ENCODE assay signal across 21 cellular contexts in genomic region chr5:140270008-140270407, GRCh38. TPM values are rescaled to one million over a fixed set of nuclear protein-coding genes. Genes with fewer than 3 reads are reported as not detected.
DNase-seq lines count a peak whose midpoint lies in the region; ATAC-seq, FAIRE-seq and TF ChIP-seq lines count a peak whose summit lies in the region.
"Had no signal": no experiment of that assay in that cellular context is flagged by ENCODE, and none has a peak within 500 bp of the region (broad histone marks: within the 10 kb centered on the region; RNA-seq: fewer than 3 reads in every experiment).

No MANE protein-coding gene starts in this region.

- no peak overlapping the region for H3K9ac ChIP-seq in colonic mucosa (ENCODE audit: low read depth in 2 of 2, low read length in 2 of 2)
- H3K9ac ChIP-seq: BLaER1, GM23248 had no signal

- peak overlapping the region; percentile 17 for H3K27ac ChIP-seq in colonic mucosa
- H3K27ac ChIP-seq: 22Rv1, BLaER1, C4-2B, GM23248 had no signal

- TF ChIP-seq CTCF in D721Med (IDR thresholded peaks at IDR 0.05; ENCODE audit: insufficient read depth, missing control alignments) = no peak
- TF ChIP-seq CTCF in colonic mucosa (IDR thresholded peaks at IDR 0.05) = no peak
- TF ChIP-seq CTCF in mucosa of descending colon (IDR thresholded peaks at IDR 0.05) = no peak
- no peak for TF ChIP-seq CTCF in type B pancreatic cell (conservative IDR thresholded peaks at IDR 0.05)

- FAIRE-seq in D721Med (lab: Jason Lieb, UNC) = peak; percentile 25
- FAIRE-seq: A204.1, GM12892, H1 had no signal

- DNase-seq in D721Med (ENCODE audit: insufficient read length, low spot score) = no peak
- DNase-seq in colonic mucosa = no peak
- DNase-seq in mucosa of descending colon = peak in 1 of 3 donors; percentile 41
- no peak for DNase-seq in type B pancreatic cell (ENCODE audit: extremely low spot score, unreplicated experiment)
- no peak for DNase-seq in NK-92 (lab: John Stamatoyannopoulos, UW; ENCODE audit: unreplicated experiment)
- no peak for DNase-seq in GDM1 (lab: John Stamatoyannopoulos, UW)
- DNase-seq: CD4-positive, CD25-positive, alpha-beta regulatory T cell; CD8-positive, alpha-beta T cell; DMS53; DMS79 treated with DMSO at 0.1 percent for 48 hours; GM23248; H7 had no signal

- H3K4me1 ChIP-seq in colonic mucosa = no peaks in the 10 kb centered on the region
- peaks cover 12% of the 10 kb centered on the region for H3K4me1 ChIP-seq in mucosa of descending colon (ENCODE audit: low read depth)

- H3K27me3 Mint-ChIP-seq in type B pancreatic cell = no peaks in the 10 kb centered on the region
- H3K27me3 Mint-ChIP-seq: B cell; CD4-positive, CD25-positive, alpha-beta regulatory T cell had no signal

- intact Hi-C loops in colonic mucosa (cut with DNase I) (no loop called here), mucosa of descending colon (cut with DNase I, micrococcal nuclease) (no loop called here)

- H3K9me3 Mint-ChIP-seq in type B pancreatic cell = no peaks in the 10 kb centered on the region
- H3K9me3 Mint-ChIP-seq: CD4-positive, CD25-positive, alpha-beta regulatory T cell; CD8-positive, alpha-beta T cell had no signal

- H3K4me3 ChIP-seq in colonic mucosa (no peak overlapping the region), mucosa of descending colon (no peak overlapping the region)
- H3K4me3 ChIP-seq: BLaER1, GM23248 had no signal

- H3K9me3 ChIP-seq in colonic mucosa (no peaks in the 10 kb centered on the region), mucosa of descending colon (no peaks in the 10 kb centered on the region)
- H3K9me3 ChIP-seq: BLaER1 had no signal

- no peaks in the 10 kb centered on the region for H3K27me3 ChIP-seq in colonic mucosa
- H3K27me3 ChIP-seq: BLaER1 had no signal

- peaks cover 23% of the 10 kb centered on the region for H3K36me3 Mint-ChIP-seq in type B pancreatic cell

- H3K4me3 Mint-ChIP-seq in type B pancreatic cell = no peak overlapping the region
- H3K4me3 Mint-ChIP-seq: B cell; CD4-positive, CD25-positive, alpha-beta regulatory T cell; CD8-positive, alpha-beta T cell had no signal

- H3K36me3 ChIP-seq in colonic mucosa = no peaks in the 10 kb centered on the region
- H3K36me3 ChIP-seq in mucosa of descending colon (ENCODE audit: low read depth) = no peaks in the 10 kb centered on the region

- peaks cover 14% of the 10 kb centered on the region for H3K4me1 Mint-ChIP-seq in type B pancreatic cell (ENCODE audit: unreplicated experiment)

- peak; percentile 93 for ATAC-seq in mucosa of descending colon
- ATAC-seq in GM21528 (IDR thresholded peaks at IDR 0.05; ENCODE audit: low FRiP score, unreplicated experiment) = no peak
- ATAC-seq: CD8-positive, alpha-beta T cell; HCT116 had no signal

- H3K27ac Mint-ChIP-seq in type B pancreatic cell = peak overlapping the region; percentile 56
- H3K27ac Mint-ChIP-seq: B cell; CD4-positive, CD25-positive, alpha-beta regulatory T cell; CD8-positive, alpha-beta T cell had no signal

RNA-seq across cellular contexts. Expression of gene PFDN1, which starts 32.9 kb away (rescaled TPM):
- 10 to 100 TPM; 41.2 to 41.4 TPM for total RNA-seq in colonic mucosa
- total RNA-seq in mucosa of descending colon = 10 to 100 TPM; 33.5 to 48.0 (median 35.9) TPM
- 47.1 and 57.9 TPM in 2 replicates for total RNA-seq in type B pancreatic cell (ENCODE audit: low replicate concordance)
